21 cellular contexts compared by ENCODE assay signal in genomic region chr1:9111957-9112356, GRCh38. TPM values are rescaled to one million over a fixed set of nuclear protein-coding genes. Genes with fewer than 3 reads are reported as not detected.
A peak's percentile ranks its signal among the peaks of the same experiment; 100 is the strongest.
DNase-seq lines count a peak whose midpoint lies in the region; ATAC-seq, FAIRE-seq and TF ChIP-seq lines count a peak whose summit lies in the region.
"Had no signal": no experiment of that assay in that cellular context is flagged by ENCODE, and none has a peak within 500 bp of the region (broad histone marks: within the 10 kb centered on the region; RNA-seq: fewer than 3 reads in every experiment).

No MANE protein-coding gene starts in this region.

- in situ Hi-C loops in HepG2 (cut with HindIII; ENCODE audit: extremely low pct_ligation_motif_present, low pct_unique_long_range_greater_than_20kb) = loop anchor here (5.0 kb wide), 2 partner anchors 85 to 135 kb away; no protein-coding TSS in a partner anchor

- no peaks in the 10 kb centered on the region for H3K27me3 Mint-ChIP-seq in activated CD4-positive, alpha-beta T cell treated with anti-CD3 and anti-CD28 coated beads for 36 hours
- H3K27me3 Mint-ChIP-seq in stimulated activated naive CD8-positive, alpha-beta T cell treated with anti-CD3 and anti-CD28 coated beads, Interleukin-15, amount 100 ng/mL, for 72 hours = no peaks in the 10 kb centered on the region

- no peak for TF ChIP-seq RAD21 in HepG2 (CRISPR knock-in tag; IDR thresholded peaks at IDR 0.05)

- ATAC-seq in activated CD4-positive, alpha-beta T cell treated with anti-CD3 and anti-CD28 coated beads for 36 hours = peak; percentile 61
- peak; percentile 71 for ATAC-seq in stimulated activated naive CD8-positive, alpha-beta T cell treated with anti-CD3 and anti-CD28 coated beads, Interleukin-15, amount 100 ng/mL, for 72 hours
- ATAC-seq in stimulated activated naive CD8-positive, alpha-beta T cell treated with anti-CD3 and anti-CD28 coated beads, Interleukin-15, Interleukin-2, amounts not matched to agents 100 U/mL and 50 U/mL, for 24 hours = no peak
- ATAC-seq in HepG2 = peak; percentile 7; the same call in 2 of the 3 replicates

- H4K20me1 ChIP-seq in HepG2 (ENCODE audit: insufficient read depth, low read length) = no peaks in the 10 kb centered on the region

- H3K9me3 Mint-ChIP-seq in activated CD4-positive, alpha-beta T cell treated with anti-CD3 and anti-CD28 coated beads for 36 hours (ENCODE audit: low read depth) = no peaks in the 10 kb centered on the region
- H3K9me3 Mint-ChIP-seq in stimulated activated naive CD8-positive, alpha-beta T cell treated with anti-CD3 and anti-CD28 coated beads, Interleukin-15, amount 100 ng/mL, for 72 hours = no peaks in the 10 kb centered on the region
- H3K9me3 Mint-ChIP-seq: endodermal cell had no signal

- peak; percentile 47 for DNase-seq in activated CD4-positive, alpha-beta T cell treated with anti-CD3 and anti-CD28 coated beads for 36 hours
- no peak for DNase-seq in activated CD4-positive, alpha-beta T cell treated with anti-CD3 and anti-CD28 coated beads, Interleukin-2, amount 50 U/mL, for 4 hours
- DNase-seq in stimulated activated naive CD8-positive, alpha-beta T cell treated with anti-CD3 and anti-CD28 coated beads, Interleukin-15, amount 100 ng/mL, for 72 hours = peak in 1 of 2 donors; percentile 25
- no peak for DNase-seq in stimulated activated naive CD8-positive, alpha-beta T cell treated with anti-CD3 and anti-CD28 coated beads, Interleukin-15, Interleukin-2, amounts not matched to agents 100 U/mL and 50 U/mL, for 24 hours
- DNase-seq in HepG2 (ENCODE audit: low spot score) (peak; percentile 27), ureter (ENCODE audit: low spot score) (peak; percentile 54), NCI-H2171 treated with DMSO at 0.1 percent for 48 hours (lab: John Stamatoyannopoulos, UW) (no peak), urothelium cell line (ENCODE audit: low spot score) (no peak)
- DNase-seq: activated gamma-delta T cell treated with Interleukin-2 at 50 U/mL for 16 hours, endodermal cell, GDM1, NCI-H1105 treated with DMSO at 0.1 percent for 48 hours, NCI-H510A treated with DMSO at 0.1 percent for 48 hours, SW 1271 had no signal

- H3K36me3 ChIP-seq in HepG2 (replicated peaks in 1 of 2; ENCODE audit: control insufficient read depth in 1 of 2, insufficient read depth in 2 of 2, low read length in 2 of 2) = peaks cover 6 to 12% of the 10 kb centered on the region in 2 experiments; a peak in 4 of 5 replicates

- 51% methylated on average over 5 of the region's 9 CpGs for WGBS in HepG2 (ENCODE audit: low lambda C conversion rate)

- no peak for FAIRE-seq in HepG2 (lab: Jason Lieb, UNC)
- FAIRE-seq in urothelium cell line (lab: Jason Lieb, UNC) = no peak
- FAIRE-seq: A204.1, HTR-8/SVneo, islet of Langerhans, TTC549 had no signal

- TF ChIP-seq POLR2A in HepG2 (IDR thresholded peaks at IDR 0.05; ENCODE audit: insufficient read depth in 1 of 2, low read depth in 2 of 2, low read length in 2 of 2) = no peak

- no peak overlapping the region for H3K27ac Mint-ChIP-seq in activated CD4-positive, alpha-beta T cell treated with anti-CD3 and anti-CD28 coated beads for 36 hours
- H3K27ac Mint-ChIP-seq in stimulated activated naive CD8-positive, alpha-beta T cell treated with anti-CD3 and anti-CD28 coated beads, Interleukin-15, amount 100 ng/mL, for 72 hours = no peak overlapping the region
- H3K27ac Mint-ChIP-seq: endodermal cell had no signal

- peak overlapping the region; percentile 96 for H3K27ac ChIP-seq in HepG2 (ENCODE audit: extremely low read length, insufficient read depth, low read length)

- H2AFZ ChIP-seq in HepG2 (ENCODE audit: low read length) = no peak overlapping the region

- no peaks in the 10 kb centered on the region for H3K36me3 Mint-ChIP-seq in activated CD4-positive, alpha-beta T cell treated with anti-CD3 and anti-CD28 coated beads for 36 hours (ENCODE audit: low read depth)

- POLR2A ChIA-PET in activated CD4-positive, alpha-beta T cell treated with anti-CD3 and anti-CD28 coated beads for 36 hours (lab: Charles Lee) = no interaction called here
- POLR2A ChIA-PET in HepG2 (lab: Yijun Ruan, JAX) = interaction anchor here (1.0 to 3.0 kb wide), 5 partner anchors 12 to 121 kb away, joined by 3 to 25 read pairs (median 4); partner anchors contain the start of gene GPR157

- no peaks in the 10 kb centered on the region for H3K27me3 ChIP-seq in HepG2 (ENCODE audit: control insufficient read depth in 1 of 2, insufficient read depth in 2 of 2, low read length in 2 of 2)
- H3K27me3 ChIP-seq: vagina had no signal

- H3K9me3 ChIP-seq in HepG2 (ENCODE audit: low read length) = no peaks in the 10 kb centered on the region
- H3K9me3 ChIP-seq: vagina had no signal

- CTCF ChIA-PET in activated CD4-positive, alpha-beta T cell treated with anti-CD3 and anti-CD28 coated beads for 36 hours (lab: Charles Lee) = interaction anchor here (0.6 to 3.4 kb wide), 5 partner anchors 14 to 320 kb away, joined by 3 to 40 read pairs (median 3); no protein-coding TSS in a partner anchor
- CTCF ChIA-PET in HepG2 (lab: Yijun Ruan, JAX; ENCODE audit: low intra/inter-chr PET ratio, low total read pairs) = interaction anchor here (1.0 kb wide), 1 partner anchor 82 kb away, joined by 3 read pairs; no protein-coding TSS in a partner anchor

- no peak overlapping the region for H3K4me3 ChIP-seq in HepG2 (replicated peaks in 1 of 3; ENCODE audit: insufficient read depth in 1 of 3, low read depth in 2 of 3, low read length in 3 of 3)
- H3K4me3 ChIP-seq: lung, vagina had no signal

- TF ChIP-seq EP300 in HepG2 (IDR thresholded peaks at IDR 0.05; ENCODE audit: low read depth in 2 of 2, low read length in 2 of 2) (no peak), HepG2 (CRISPR knock-in tag; IDR thresholded peaks at IDR 0.05; ENCODE audit: borderline replicate concordance) (no peak)

- no TSS peak for BruUV-seq in HepG2 (replicated peaks; lab: Mats Ljungman, UMichigan)

- intact Hi-C loops in activated CD4-positive, alpha-beta T cell treated with anti-CD3 and anti-CD28 coated beads for 36 hours (cut with DNase I, micrococcal nuclease) = loop anchor here in 1 of 2 experiments (2.0 kb wide), 1 partner anchor 193 kb away; no protein-coding TSS in a partner anchor
- intact Hi-C loops in HepG2 (cut with micrococcal nuclease; ENCODE audit: unreplicated experiment) = loop anchor here (1.0 to 5.0 kb wide), 3 partner anchors 16 to 120 kb away; partner anchors contain the start of gene H6PD

- H3K9ac ChIP-seq in HepG2 (ENCODE audit: insufficient read depth, low read depth, low read length) = peak overlapping the region; percentile 72; the same call in 1 of the 2 replicates

- no peak overlapping the region for H3K4me3 Mint-ChIP-seq in activated CD4-positive, alpha-beta T cell treated with anti-CD3 and anti-CD28 coated beads for 36 hours
- no peak overlapping the region for H3K4me3 Mint-ChIP-seq in stimulated activated naive CD8-positive, alpha-beta T cell treated with anti-CD3 and anti-CD28 coated beads, Interleukin-15, amount 100 ng/mL, for 72 hours
- H3K4me3 Mint-ChIP-seq: endodermal cell had no signal

- H3K79me2 ChIP-seq in HepG2 (ENCODE audit: insufficient read depth, low read length) = peaks cover 3% of the 10 kb centered on the region

- peak overlapping the region; percentile 40 for H3K4me2 ChIP-seq in HepG2 (ENCODE audit: low read depth, low read length)

- peaks cover 5% of the 10 kb centered on the region for H3K4me1 Mint-ChIP-seq in activated CD4-positive, alpha-beta T cell treated with anti-CD3 and anti-CD28 coated beads for 36 hours
- peaks cover 29% of the 10 kb centered on the region for H3K4me1 Mint-ChIP-seq in stimulated activated naive CD8-positive, alpha-beta T cell treated with anti-CD3 and anti-CD28 coated beads, Interleukin-15, amount 100 ng/mL, for 72 hours

- peaks cover 56% of the 10 kb centered on the region for H3K4me1 ChIP-seq in HepG2 (ENCODE audit: insufficient read depth, low read length)

- TF ChIP-seq CTCF in HepG2 (CRISPR knock-in tag; IDR thresholded peaks at IDR 0.05) = 0 out of 2 replicates have a peak, but pooled peaks have one; percentile 26

RNA-seq across cellular contexts. Expression of gene GPR157, which starts 16.9 kb away (rescaled TPM):
- total RNA-seq in activated CD4-positive, alpha-beta T cell treated with anti-CD3 and anti-CD28 coated beads for 36 hours = 1 to 10 TPM; 2.7 to 3.6 TPM
- 8.4 and 10.1 TPM in 2 replicates for total RNA-seq in HepG2 (2016; rRNA removed; fragmentation: Illumina TruSeq; extraction: Trizol)
- total RNA-seq in HepG2 (2016; cell fraction: cytosol; rRNA removed; fragmentation: Illumina TruSeq; extraction: Trizol; ENCODE audit: low read depth) = 4.0 and 7.1 TPM in 2 replicates
- 10.7 and 12.8 TPM in 2 replicates for total RNA-seq in HepG2 (2016; cell fraction: insoluble cytoplasmic fraction; rRNA removed; fragmentation: Illumina TruSeq; extraction: Trizol)
- 13.0 and 14.9 TPM in 2 replicates for total RNA-seq in HepG2 (2016; cell fraction: membrane; rRNA removed; fragmentation: Illumina TruSeq; extraction: Trizol)
- 7.1 and 10.0 TPM in 2 replicates for total RNA-seq in HepG2 (2016; cell fraction: nucleus; rRNA removed; fragmentation: Illumina TruSeq; extraction: Trizol)
- 19.2 and 23.3 TPM in 2 replicates for polyA plus RNA-seq in HepG2 (2011; rRNA removed)
- 14.2 and 15.0 TPM in 2 replicates for polyA plus RNA-seq in HepG2 (2011; cell fraction: cytosol; rRNA removed)
- 29.1 and 30.4 TPM in 2 replicates for polyA plus RNA-seq in HepG2 (2011; cell fraction: nucleus; rRNA removed)
- 25.2 and 25.3 TPM in 2 replicates for polyA plus RNA-seq in HepG2 (2012)
- polyA plus RNA-seq in HepG2 (2016; cell fraction: cytosol; fragmentation: Illumina TruSeq; extraction: Trizol; ENCODE audit: low read depth) = 1.7 and 2.0 TPM in 2 replicates
- 4.3 and 5.8 TPM in 2 replicates for polyA plus RNA-seq in HepG2 (2016; cell fraction: insoluble cytoplasmic fraction; fragmentation: Illumina TruSeq; extraction: Trizol; ENCODE audit: low read depth)
- polyA plus RNA-seq in HepG2 (2016; cell fraction: membrane; fragmentation: Illumina TruSeq; extraction: Trizol; ENCODE audit: low read depth) = 3.8 and 6.3 TPM in 2 replicates
- polyA plus RNA-seq in HepG2 (2016; cell fraction: nucleus; fragmentation: Illumina TruSeq; extraction: Trizol; ENCODE audit: insufficient read depth, low read depth) = 8.1 and 9.9 TPM in 2 replicates
- 23.1 and 157 TPM in 2 replicates for polyA minus RNA-seq in HepG2 (2011; rRNA and poly(A)+ RNA removed; ENCODE audit: low replicate concordance)
- 37.5 and 50.2 TPM in 2 replicates for polyA minus RNA-seq in HepG2 (2011; cell fraction: cytosol; rRNA and poly(A)+ RNA removed)
- polyA minus RNA-seq in HepG2 (2011; cell fraction: nucleus; rRNA and poly(A)+ RNA removed) = 18.6 and 22.3 TPM in 2 replicates
- total RNA-seq in ureter = 12.2 TPM

RNA-seq across cellular contexts. Expression of gene SLC2A5, which starts 42.5 kb away (rescaled TPM):
- total RNA-seq in activated CD4-positive, alpha-beta T cell treated with anti-CD3 and anti-CD28 coated beads for 36 hours = not detected
- 0.04 TPM in 1 of 2 replicates, not detected in the other for total RNA-seq in HepG2 (2016; rRNA removed; fragmentation: Illumina TruSeq; extraction: Trizol)
- not detected in 2 replicates for total RNA-seq in HepG2 (2016; cell fraction: cytosol; rRNA removed; fragmentation: Illumina TruSeq; extraction: Trizol; ENCODE audit: low read depth)
- total RNA-seq in HepG2 (2016; cell fraction: insoluble cytoplasmic fraction; rRNA removed; fragmentation: Illumina TruSeq; extraction: Trizol) = not detected in 2 replicates
- total RNA-seq in HepG2 (2016; cell fraction: membrane; rRNA removed; fragmentation: Illumina TruSeq; extraction: Trizol) = not detected in 2 replicates
- total RNA-seq in HepG2 (2016; cell fraction: nucleus; rRNA removed; fragmentation: Illumina TruSeq; extraction: Trizol) = not detected in 2 replicates
- polyA plus RNA-seq in HepG2 (2011; rRNA removed) = 0.54 and 0.80 TPM in 2 replicates
- polyA plus RNA-seq in HepG2 (2011; cell fraction: cytosol; rRNA removed) = 0.27 and 0.46 TPM in 2 replicates
- polyA plus RNA-seq in HepG2 (2011; cell fraction: nucleus; rRNA removed) = 2.7 and 3.8 TPM in 2 replicates
- 0.16 and 0.68 TPM in 2 replicates for polyA plus RNA-seq in HepG2 (2012)
- not detected in 2 replicates for polyA plus RNA-seq in HepG2 (2016; cell fraction: cytosol; fragmentation: Illumina TruSeq; extraction: Trizol; ENCODE audit: low read depth)
- polyA plus RNA-seq in HepG2 (2016; cell fraction: insoluble cytoplasmic fraction; fragmentation: Illumina TruSeq; extraction: Trizol; ENCODE audit: low read depth) = not detected in 2 replicates
- not detected in 2 replicates for polyA plus RNA-seq in HepG2 (2016; cell fraction: membrane; fragmentation: Illumina TruSeq; extraction: Trizol; ENCODE audit: low read depth)
- polyA plus RNA-seq in HepG2 (2016; cell fraction: nucleus; fragmentation: Illumina TruSeq; extraction: Trizol; ENCODE audit: insufficient read depth, low read depth) = not detected in 2 replicates
- 0.24 TPM in 1 of 2 replicates, not detected in the other for polyA minus RNA-seq in HepG2 (2011; rRNA and poly(A)+ RNA removed; ENCODE audit: low replicate concordance)
- 0.99 TPM in 1 of 2 replicates, not detected in the other for polyA minus RNA-seq in HepG2 (2011; cell fraction: cytosol; rRNA and poly(A)+ RNA removed)
- 1.2 TPM in 1 of 2 replicates, not detected in the other for polyA minus RNA-seq in HepG2 (2011; cell fraction: nucleus; rRNA and poly(A)+ RNA removed)
- total RNA-seq in ureter = 1.1 TPM
- total RNA-seq: activated CD8-positive, alpha-beta memory T cell treated with anti-CD3 and anti-CD28 coated beads for 36 hours; endodermal cell had no signal

Comparison
In these comparisons a context has a peak if more than half of its experiments do, and no peak if none do; other contexts are left out.
1. DNase-seq: peak in activated CD4-positive, alpha-beta T cell treated with anti-CD3 and anti-CD28 coated beads for 36 hours (single experiment), HepG2 (single experiment) and ureter (single experiment); none in activated CD4-positive, alpha-beta T cell treated with anti-CD3 and anti-CD28 coated beads, Interleukin-2, amount 50 U/mL, for 4 hours (0 of 2), stimulated activated naive CD8-positive, alpha-beta T cell treated with anti-CD3 and anti-CD28 coated beads, Interleukin-15, Interleukin-2, amounts not matched to agents 100 U/mL and 50 U/mL, for 24 hours (single experiment), NCI-H2171 treated with DMSO at 0.1 percent for 48 hours (single experiment) and urothelium cell line (single experiment).